9 cellular contexts compared by ENCODE assay signal in the genomic region with DNA sequence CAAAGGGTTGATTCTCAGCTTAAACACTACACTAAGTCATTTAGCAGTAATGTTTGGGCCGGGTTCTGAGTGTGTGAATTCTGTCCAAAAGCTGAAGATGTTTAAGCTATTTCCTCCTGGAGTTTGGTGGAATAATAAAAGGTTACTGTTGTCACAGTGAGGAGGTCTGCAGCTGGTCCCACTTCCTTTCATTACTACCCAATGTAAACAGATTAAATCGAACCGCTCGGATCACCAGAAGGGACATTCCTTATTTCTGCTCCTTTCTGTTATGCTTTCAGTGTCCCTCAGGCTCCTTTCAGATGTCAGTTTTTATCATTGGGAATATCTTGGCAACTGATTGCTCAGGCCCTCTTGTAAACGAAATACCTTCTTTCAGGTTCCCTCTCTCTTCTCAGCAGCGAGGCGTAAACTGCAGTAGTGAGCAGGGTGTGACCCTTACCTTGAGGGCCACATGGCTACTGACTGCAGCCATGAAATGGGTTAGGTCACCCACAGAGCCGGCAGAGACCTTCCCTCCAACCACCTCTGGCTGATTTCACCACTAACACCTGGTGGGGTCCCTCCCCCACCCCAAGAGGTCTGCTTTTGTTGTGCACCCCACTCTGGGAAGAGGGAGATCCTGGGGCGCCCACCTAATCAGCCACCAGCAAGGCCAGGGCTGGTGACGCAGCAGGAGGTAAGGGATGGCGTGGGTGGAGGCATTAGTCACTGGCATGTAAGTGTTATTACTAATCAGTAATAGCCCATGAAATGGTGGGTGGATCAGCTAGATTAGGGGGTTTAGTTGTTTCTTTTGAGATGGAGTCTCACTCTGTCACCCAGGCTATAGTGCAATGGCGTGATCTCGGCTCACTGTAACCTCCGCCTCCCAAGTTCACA.
A peak's percentile ranks its signal among the peaks of the same experiment; 100 is the strongest.
DNase-seq lines count a peak whose midpoint lies in the region; ATAC-seq and TF ChIP-seq lines count a peak whose summit lies in the region.
"Had no signal": no experiment of that assay in that cellular context is flagged by ENCODE, and none has a peak within 500 bp of the region (broad histone marks: within the 10 kb centered on the region; RNA-seq: fewer than 3 reads in every experiment).

No MANE protein-coding gene starts in this region.

- ATAC-seq in HG03354 (IDR thresholded peaks at IDR 0.05; ENCODE audit: poor library complexity, severe bottlenecking, unreplicated experiment) = no peak

- no peak for TF ChIP-seq CTCF in WERI-Rb-1 (IDR thresholded peaks at IDR 0.05; ENCODE audit: low read depth, low read length)

- no peaks in the 10 kb centered on the region for H3K27me3 ChIP-seq in WERI-Rb-1 (ENCODE audit: insufficient read depth, low read depth, severe bottlenecking)
- H3K27me3 ChIP-seq: ascending aorta had no signal

- no peaks in the 10 kb centered on the region for H3K9me3 Mint-ChIP-seq in activated CD4-positive, alpha-beta T cell treated with anti-CD3 and anti-CD28 coated beads, Interleukin-2, amount 10 ng/mL, durations not matched to agents 24 days and 14 days

- no peak overlapping the region for H3K27ac ChIP-seq in WERI-Rb-1
- H3K27ac ChIP-seq: ascending aorta had no signal

- intact Hi-C loops in activated CD4-positive, alpha-beta T cell treated with anti-CD3 and anti-CD28 coated beads, Interleukin-2, amount 10 ng/mL, durations not matched to agents 24 days and 14 days (cut with micrococcal nuclease) = no loop called here

- H3K36me3 Mint-ChIP-seq in activated CD4-positive, alpha-beta T cell treated with anti-CD3 and anti-CD28 coated beads, Interleukin-2, amount 10 ng/mL, durations not matched to agents 24 days and 14 days (ENCODE audit: low read depth) = peaks cover 24% of the 10 kb centered on the region

- H3K4me3 Mint-ChIP-seq in activated CD4-positive, alpha-beta T cell treated with anti-CD3 and anti-CD28 coated beads, Interleukin-2, amount 10 ng/mL, durations not matched to agents 24 days and 14 days = no peak overlapping the region

- no peaks in the 10 kb centered on the region for H3K9me3 ChIP-seq in WERI-Rb-1 (ENCODE audit: severe bottlenecking)
- H3K9me3 ChIP-seq: ascending aorta had no signal

- H3K36me3 ChIP-seq in WERI-Rb-1 = peaks cover 16% of the 10 kb centered on the region

- H3K27ac Mint-ChIP-seq in activated CD4-positive, alpha-beta T cell treated with anti-CD3 and anti-CD28 coated beads, Interleukin-2, amount 10 ng/mL, durations not matched to agents 24 days and 14 days = no peak overlapping the region

- H3K27me3 Mint-ChIP-seq in activated CD4-positive, alpha-beta T cell treated with anti-CD3 and anti-CD28 coated beads, Interleukin-2, amount 10 ng/mL, durations not matched to agents 24 days and 14 days = no peaks in the 10 kb centered on the region

- no peak overlapping the region for H3K4me3 ChIP-seq in WERI-Rb-1 (ENCODE audit: low read depth, low read length)
- H3K4me3 ChIP-seq: ascending aorta had no signal

- peak; percentile 1 to 4 for DNase-seq in activated CD4-positive, alpha-beta T cell treated with anti-CD3 and anti-CD28 coated beads for 24 hours (ENCODE audit: low read depth in 2 of 2)
- no peak for DNase-seq in activated CD4-positive, alpha-beta T cell treated with anti-CD3 and anti-CD28 coated beads, Interleukin-2, amount 10 ng/mL, durations not matched to agents 24 days and 14 days
- peak; percentile 12 to 34 for DNase-seq in activated CD4-positive, alpha-beta T cell treated with anti-CD3 and anti-CD28 coated beads, Interleukin-2, amount 50 U/mL, for 48 hours
- DNase-seq in foreskin melanocyte (peak; percentile 15), NCI-H1930 (lab: John Stamatoyannopoulos, UW) (no peak), WERI-Rb-1 (no peak)
- peak; percentile 23 to 26 for DNase-seq in stimulated activated CD8-positive, alpha-beta memory T cell treated with anti-CD3 and anti-CD28 coated beads, Interleukin-2, amount 100 ng/mL, for 48 hours (ENCODE audit: low read depth in 2 of 2)

- H3K4me1 Mint-ChIP-seq in activated CD4-positive, alpha-beta T cell treated with anti-CD3 and anti-CD28 coated beads, Interleukin-2, amount 10 ng/mL, durations not matched to agents 24 days and 14 days = no peaks in the 10 kb centered on the region

Comparison
In these comparisons a context has a peak if more than half of its experiments do, and no peak if none do; other contexts are left out.
1. DNase-seq: peak in activated CD4-positive, alpha-beta T cell treated with anti-CD3 and anti-CD28 coated beads for 24 hours (2 of 2), activated CD4-positive, alpha-beta T cell treated with anti-CD3 and anti-CD28 coated beads, Interleukin-2, amount 50 U/mL, for 48 hours (2 of 2), foreskin melanocyte (single experiment) and stimulated activated CD8-positive, alpha-beta memory T cell treated with anti-CD3 and anti-CD28 coated beads, Interleukin-2, amount 100 ng/mL, for 48 hours (2 of 2); none in activated CD4-positive, alpha-beta T cell treated with anti-CD3 and anti-CD28 coated beads, Interleukin-2, amount 10 ng/mL, durations not matched to agents 24 days and 14 days (single experiment), NCI-H1930 (0 of 2) and WERI-Rb-1 (single experiment).